Comparison of ENCODE assay signal across 18 cellular contexts in the genomic region with DNA sequence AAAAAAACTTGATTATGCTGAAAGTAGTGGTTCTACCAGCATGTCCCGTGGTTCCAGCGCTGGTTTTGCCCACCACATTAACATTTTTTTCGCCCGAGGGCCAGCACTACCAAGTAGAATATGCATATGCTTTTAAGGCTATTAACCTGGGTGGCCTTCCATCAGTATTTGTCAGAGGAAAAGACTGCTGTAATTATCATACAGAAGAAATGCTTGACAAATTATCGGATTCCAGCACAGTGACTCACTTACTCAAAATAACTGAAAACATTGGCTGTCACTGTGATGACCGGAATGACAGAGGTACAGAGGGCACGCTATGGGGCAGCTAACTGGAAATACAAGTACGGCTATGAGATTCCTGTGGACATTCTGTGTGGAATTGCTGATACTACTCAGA. TPM values are rescaled to one million over a fixed set of nuclear protein-coding genes. Genes with fewer than 3 reads are reported as not detected.
DNase-seq lines count a peak whose midpoint lies in the region; ATAC-seq and TF ChIP-seq lines count a peak whose summit lies in the region.
"Had no signal": no experiment of that assay in that cellular context is flagged by ENCODE, and none has a peak within 500 bp of the region (broad histone marks: within the 10 kb centered on the region; RNA-seq: fewer than 3 reads in every experiment).

No MANE protein-coding gene starts in this region.

- 0 out of 4 replicates have a peak overlapping the region, but pooled peaks of 1 of the 2 experiments have one; percentile 32 for H3K4me3 ChIP-seq in HCT116 (replicated peaks in 1 of 2; ENCODE audit: low read depth in 1 of 2, low read length in 2 of 2)
- H3K4me3 ChIP-seq: BLaER1, breast epithelium, GM12878 had no signal

- no peaks in the 10 kb centered on the region for H3K79me2 ChIP-seq in HCT116 (ENCODE audit: insufficient read depth, low read length)

- peak; percentile 90 for ATAC-seq in HCT116
- no peak for ATAC-seq in GM19455 (IDR thresholded peaks at IDR 0.05; ENCODE audit: unreplicated experiment)
- ATAC-seq: GM12878 had no signal

- peaks cover 9 to 16% of the 10 kb centered on the region in 2 experiments for H3K4me1 ChIP-seq in HCT116 (ENCODE audit: control insufficient read depth in 1 of 2, insufficient read depth in 2 of 2, low read length in 2 of 2)
- H3K4me1 ChIP-seq: BLaER1, breast epithelium had no signal

- peak overlapping the region; percentile 56 for H3K4me2 ChIP-seq in HCT116 (ENCODE audit: low read length)
- H3K4me2 ChIP-seq: BLaER1 had no signal

- no TSS peak for BruUV-seq in HCT116 (replicated peaks; lab: Mats Ljungman, UMichigan)

- H3K27ac ChIP-seq in HCT116 (ENCODE audit: low read depth, low read length), result peak overlapping the region; percentile 14; the same call in 1 of the 2 replicates
- H3K27ac ChIP-seq: BLaER1, breast epithelium had no signal

- no peaks in the 10 kb centered on the region for H3K27me3 ChIP-seq in HCT116 (ENCODE audit: insufficient read depth, low read length)

- H3K36me3 ChIP-seq in HCT116 (ENCODE audit: control insufficient read depth in 1 of 2, insufficient read depth in 2 of 2, low read length in 2 of 2), result peaks cover 0 to 6% of the 10 kb centered on the region in 2 experiments; a peak in 1 of 4 replicates
- H3K36me3 ChIP-seq: breast epithelium had no signal

- DNase-seq in HCT116 (ENCODE audit: low read depth, low spot score) (peak; percentile 44), SW480 (ENCODE audit: low spot score) (peak; percentile 4), glomerular visceral epithelial cell (ENCODE audit: extremely low spot score) (peak; percentile 53), GM20000 (ENCODE audit: low spot score) (no peak), GM03348 (ENCODE audit: low spot score) (no peak)
- no peak for DNase-seq in stimulated activated naive CD4-positive, alpha-beta T cell (lab: John Stamatoyannopoulos, UW)
- DNase-seq: activated CD4-positive, alpha-beta T cell treated with anti-CD3 and anti-CD28 coated beads, Interleukin-2, amount 10 ng/mL, durations not matched to agents 7 days and 5 days; activated naive CD4-positive, alpha-beta T cell treated with anti-CD3 and anti-CD28 coated beads for 36 hours; effector memory CD4-positive, alpha-beta T cell; Karpas-422; NCI-H1436 treated with DMSO at 0.1 percent for 48 hours; NK-92 treated with Interleukin-12 subunit alpha and Interleukin-12 subunit beta, amount 100 ng/mL, for 24 hours; SIG-M5 had no signal

- no peak for TF ChIP-seq POLR2A in HCT116 (IDR thresholded peaks at IDR 0.05; ENCODE audit: borderline replicate concordance, extremely low read depth, insufficient read depth, insufficient read length)

- no peaks in the 10 kb centered on the region for H3K9me3 ChIP-seq in HCT116 (ENCODE audit: control insufficient read depth in 1 of 2, insufficient read depth in 1 of 2, low read depth in 1 of 2, low read length in 2 of 2)
- H3K9me3 ChIP-seq: BLaER1, breast epithelium had no signal

- intact Hi-C loops in HCT116 (cut with micrococcal nuclease), result no loop called here

- RAD21 ChIA-PET in HCT116 (lab: Charles Lee; ENCODE audit: low non-redundant PET in 1 of 2, low total read pairs in 2 of 2, uncharacterized antibody in 2 of 2, unreplicated experiment in 2 of 2), result no interaction called here

- no peak overlapping the region for H2AFZ ChIP-seq in HCT116 (ENCODE audit: low read depth, low read length, poor library complexity, severe bottlenecking)

- H3K9me2 ChIP-seq in HCT116 (ENCODE audit: insufficient read depth), result no peaks in the 10 kb centered on the region

- CTCF ChIA-PET in HCT116 (lab: Charles Lee), result no interaction called here

- TF ChIP-seq CTCF in HCT116 (IDR thresholded peaks at IDR 0.05 in 2 of 3, conservative IDR thresholded peaks at IDR 0.05 in 1 of 3; ENCODE audit: borderline replicate concordance in 1 of 3, insufficient read depth in 1 of 3, low read depth in 2 of 3, low read length in 2 of 3), result no peak
- no peak for TF ChIP-seq CTCF in GM20000 (IDR thresholded peaks at IDR 0.05; ENCODE audit: extremely low read depth, missing control alignments)

- TF ChIP-seq RAD21 in HCT116 (IDR thresholded peaks at IDR 0.05; ENCODE audit: low read depth), result no peak

- POLR2A ChIA-PET in HCT116 (lab: Charles Lee), result no interaction called here

- no peak overlapping the region for H3K9ac ChIP-seq in HCT116 (ENCODE audit: low read length)
- H3K9ac ChIP-seq: BLaER1 had no signal

- H4K20me1 ChIP-seq in HCT116 (ENCODE audit: insufficient read depth), result no peaks in the 10 kb centered on the region

TF ChIP-seq in HCT116, 20 proteins besides CTCF, POLR2A, EP300 and RAD21:
- no peak for TF ChIP-seq YY1 (IDR thresholded peaks at IDR 0.05; ENCODE audit: extremely low read depth, insufficient replicate concordance, low read depth, low read length)
- TF ChIP-seq, protein P1, sequence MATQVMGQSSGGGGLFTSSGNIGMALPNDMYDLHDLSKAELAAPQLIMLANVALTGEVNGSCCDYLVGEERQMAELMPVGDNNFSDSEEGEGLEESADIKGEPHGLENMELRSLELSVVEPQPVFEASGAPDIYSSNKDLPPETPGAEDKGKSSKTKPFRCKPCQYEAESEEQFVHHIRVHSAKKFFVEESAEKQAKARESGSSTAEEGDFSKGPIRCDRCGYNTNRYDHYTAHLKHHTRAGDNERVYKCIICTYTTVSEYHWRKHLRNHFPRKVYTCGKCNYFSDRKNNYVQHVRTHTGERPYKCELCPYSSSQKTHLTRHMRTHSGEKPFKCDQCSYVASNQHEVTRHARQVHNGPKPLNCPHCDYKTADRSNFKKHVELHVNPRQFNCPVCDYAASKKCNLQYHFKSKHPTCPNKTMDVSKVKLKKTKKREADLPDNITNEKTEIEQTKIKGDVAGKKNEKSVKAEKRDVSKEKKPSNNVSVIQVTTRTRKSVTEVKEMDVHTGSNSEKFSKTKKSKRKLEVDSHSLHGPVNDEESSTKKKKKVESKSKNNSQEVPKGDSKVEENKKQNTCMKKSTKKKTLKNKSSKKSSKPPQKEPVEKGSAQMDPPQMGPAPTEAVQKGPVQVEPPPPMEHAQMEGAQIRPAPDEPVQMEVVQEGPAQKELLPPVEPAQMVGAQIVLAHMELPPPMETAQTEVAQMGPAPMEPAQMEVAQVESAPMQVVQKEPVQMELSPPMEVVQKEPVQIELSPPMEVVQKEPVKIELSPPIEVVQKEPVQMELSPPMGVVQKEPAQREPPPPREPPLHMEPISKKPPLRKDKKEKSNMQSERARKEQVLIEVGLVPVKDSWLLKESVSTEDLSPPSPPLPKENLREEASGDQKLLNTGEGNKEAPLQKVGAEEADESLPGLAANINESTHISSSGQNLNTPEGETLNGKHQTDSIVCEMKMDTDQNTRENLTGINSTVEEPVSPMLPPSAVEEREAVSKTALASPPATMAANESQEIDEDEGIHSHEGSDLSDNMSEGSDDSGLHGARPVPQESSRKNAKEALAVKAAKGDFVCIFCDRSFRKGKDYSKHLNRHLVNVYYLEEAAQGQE (IDR thresholded peaks at IDR 0.05; ENCODE audit: low read depth), result no peak
- peak; percentile 67 for TF ChIP-seq JUND (IDR thresholded peaks at IDR 0.05)
- TF ChIP-seq, protein P2, sequence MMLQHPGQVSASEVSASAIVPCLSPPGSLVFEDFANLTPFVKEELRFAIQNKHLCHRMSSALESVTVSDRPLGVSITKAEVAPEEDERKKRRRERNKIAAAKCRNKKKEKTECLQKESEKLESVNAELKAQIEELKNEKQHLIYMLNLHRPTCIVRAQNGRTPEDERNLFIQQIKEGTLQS (IDR thresholded peaks at IDR 0.05), result 0 out of 2 replicates have a peak, but pooled peaks have one; percentile 48
- peak; percentile 50 for TF ChIP-seq SP1 (IDR thresholded peaks at IDR 0.05; ENCODE audit: low read depth)
- peak; percentile 62 for TF ChIP-seq FOSL1 (IDR thresholded peaks at IDR 0.05; ENCODE audit: low read depth)
- peak; percentile 46 for TF ChIP-seq MAX (IDR thresholded peaks at IDR 0.05)
- no peak for TF ChIP-seq POLR2AphosphoS5 (IDR thresholded peaks at IDR 0.05; ENCODE audit: low read depth, low read length)
- TF ChIP-seq SIN3A (IDR thresholded peaks at IDR 0.05; ENCODE audit: low read depth), result peak; percentile 47; the same call in 1 of the 2 replicates

RNA-seq across cellular contexts. Expression of gene PRPS2, which starts 34.6 kb away (rescaled TPM):
- 79.5 TPM for total RNA-seq in HCT116 (2021; ENCODE audit: unreplicated experiment)
- 71.2 TPM in 2 replicates for polyA plus RNA-seq in HCT116 (2012)

RNA-seq across cellular contexts. Expression of gene TLR7, which starts 41.1 kb away (rescaled TPM):
- not detected for total RNA-seq in HCT116 (2021; ENCODE audit: unreplicated experiment)
- polyA plus RNA-seq in HCT116 (2012), result not detected in 2 replicates
- polyA plus RNA-seq: neural cell had no signal

Comparison
In these comparisons a context has a peak if more than half of its experiments do, and no peak if none do; other contexts are left out.
1. DNase-seq: peak in HCT116 (single experiment), SW480 (single experiment) and glomerular visceral epithelial cell (single experiment); none in stimulated activated naive CD4-positive, alpha-beta T cell (0 of 6), GM20000 (single experiment) and GM03348 (single experiment).